ENCODE assay signal across 10 cellular contexts in genomic region chr4:84681488-84682274, GRCh38.
A peak's percentile ranks its signal among the peaks of the same experiment; 100 is the strongest.
DNase-seq lines count a peak whose midpoint lies in the region; ATAC-seq, FAIRE-seq and TF ChIP-seq lines count a peak whose summit lies in the region.
"Had no signal": no experiment of that assay in that cellular context is flagged by ENCODE, and none has a peak within 500 bp of the region (broad histone marks: within the 10 kb centered on the region; RNA-seq: fewer than 3 reads in every experiment).

No MANE protein-coding gene starts in this region.

- peaks cover 5% of the 10 kb centered on the region for H3K27me3 Mint-ChIP-seq in activated T-cell treated with anti-CD3 and anti-CD28 coated beads, Interleukin-2, amount 50 U/mL, for 72 hours (ENCODE audit: low read depth)

- no peaks in the 10 kb centered on the region for H3K9me3 Mint-ChIP-seq in activated T-cell treated with anti-CD3 and anti-CD28 coated beads, Interleukin-2, amount 50 U/mL, for 72 hours
- H3K9me3 Mint-ChIP-seq: CD8-positive, alpha-beta T cell had no signal

- DNase-seq in activated T-cell treated with anti-CD3 and anti-CD28 coated beads, Interleukin-2, amount 50 U/mL, for 72 hours = no peak
- no peak for DNase-seq in activated T-cell treated with anti-CD3 and anti-CD28 coated beads for 4 hours
- peak; percentile 49 for DNase-seq in amniotic stem cell (lab: John Stamatoyannopoulos, UW)
- DNase-seq in kidney = no peak
- peak in 1 of 2 donors; percentile 38 for DNase-seq in upper lobe of left lung
- no peak for DNase-seq in ecto neural progenitor cell (ENCODE audit: low spot score)
- DNase-seq in NCI-H82 treated with DMSO at 0.1 percent for 48 hours (lab: John Stamatoyannopoulos, UW; ENCODE audit: unreplicated experiment) = no peak
- DNase-seq: CD8-positive, alpha-beta T cell had no signal

- H3K4me3 Mint-ChIP-seq in activated T-cell treated with anti-CD3 and anti-CD28 coated beads, Interleukin-2, amount 50 U/mL, for 72 hours = peak overlapping the region in 1 of 2 donors; percentile 36
- H3K4me3 Mint-ChIP-seq: CD8-positive, alpha-beta T cell had no signal

- FAIRE-seq in kidney (lab: Jason Lieb, UNC) = no peak

- H3K4me1 Mint-ChIP-seq in activated T-cell treated with anti-CD3 and anti-CD28 coated beads, Interleukin-2, amount 50 U/mL, for 72 hours (ENCODE audit: low read depth) = peaks cover 12% of the 10 kb centered on the region

- H3K27ac ChIP-seq in kidney (ENCODE audit: low read depth in 2 of 2, low read length in 2 of 2) (peak overlapping the region; percentile 48 to 63), upper lobe of left lung (peak overlapping the region in 1 of 4 donors; percentile 14)
- H3K27ac ChIP-seq: HL-60 had no signal

- no peak for TF ChIP-seq EP300 in upper lobe of left lung (IDR thresholded peaks at IDR 0.05)

- H3K36me3 Mint-ChIP-seq in activated T-cell treated with anti-CD3 and anti-CD28 coated beads, Interleukin-2, amount 50 U/mL, for 72 hours (ENCODE audit: insufficient read depth in 2 of 2) = no peaks in the 10 kb centered on the region
- H3K36me3 Mint-ChIP-seq: CD8-positive, alpha-beta T cell had no signal

- no peaks in the 10 kb centered on the region for H3K27me3 ChIP-seq in upper lobe of left lung

- intact Hi-C loops in kidney (cut with DNase I) = no loop called here

- H3K9ac ChIP-seq in kidney (ENCODE audit: low read length in 2 of 2) = peak overlapping the region in 1 of 2 donors; percentile 20

- H3K4me1 ChIP-seq in kidney (ENCODE audit: control insufficient read depth in 1 of 2, insufficient read depth in 1 of 2, low read depth in 1 of 2, low read length in 2 of 2) (peaks cover 0 to 33% of the 10 kb centered on the region in 2 donors), upper lobe of left lung (peaks cover 13 to 36% (median 26%) of the 10 kb centered on the region in 4 donors)

- WGBS in upper lobe of left lung, 2 donors = 48 to 74% methylated on average over 2 of the region's 2 CpGs

- H3K4me3 ChIP-seq in kidney (ENCODE audit: low read length in 2 of 2) (no peak overlapping the region), upper lobe of left lung (no peak overlapping the region)

- H3K27ac Mint-ChIP-seq in activated T-cell treated with anti-CD3 and anti-CD28 coated beads, Interleukin-2, amount 50 U/mL, for 72 hours = peak overlapping the region; percentile 60
- H3K27ac Mint-ChIP-seq: CD8-positive, alpha-beta T cell had no signal

- H3K9me3 ChIP-seq in kidney (ENCODE audit: control insufficient read depth in 1 of 2, low read length in 2 of 2) = no peaks in the 10 kb centered on the region
- no peaks in the 10 kb centered on the region for H3K9me3 ChIP-seq in upper lobe of left lung

- TF ChIP-seq POLR2A in upper lobe of left lung (IDR thresholded peaks at IDR 0.05) = no peak

- peaks cover 32 to 61% of the 10 kb centered on the region in 2 donors for H3K36me3 ChIP-seq in kidney (ENCODE audit: control insufficient read depth in 1 of 2, insufficient read depth in 2 of 2, low read length in 2 of 2)
- H3K36me3 ChIP-seq in upper lobe of left lung = peaks cover 16 to 89% (median 41%) of the 10 kb centered on the region in 4 donors

- no peak for ATAC-seq in activated T-cell treated with anti-CD3 and anti-CD28 coated beads, Interleukin-2, amount 50 U/mL, for 72 hours (replicated peaks in 1 of 2)
- ATAC-seq in upper lobe of left lung (ENCODE audit: low FRiP score in 2 of 2) (peak; percentile 36 to 83), GM18873 (IDR thresholded peaks at IDR 0.05; ENCODE audit: low FRiP score, unreplicated experiment) (no peak)
- ATAC-seq: CD8-positive, alpha-beta T cell had no signal

- TF ChIP-seq CTCF in kidney (IDR thresholded peaks at IDR 0.05; ENCODE audit: borderline replicate concordance, extremely low read depth, insufficient read depth) = no peak
- TF ChIP-seq CTCF in upper lobe of left lung (IDR thresholded peaks at IDR 0.05) = peak in 1 of 6 experiments; percentile 20

Comparison
In these comparisons a context has a peak if more than half of its experiments do, and no peak if none do; other contexts are left out.
1. ATAC-seq: peak in upper lobe of left lung (2 of 2); none in activated T-cell treated with anti-CD3 and anti-CD28 coated beads, Interleukin-2, amount 50 U/mL, for 72 hours (0 of 2) and GM18873 (single experiment).